In genomic region chr17:72077326-72077960, GRCh38 we compare ENCODE assay signal across 20 cellular contexts. TPM values are rescaled to one million over a fixed set of nuclear protein-coding genes. Genes with fewer than 3 reads are reported as not detected.
DNase-seq lines count a peak whose midpoint lies in the region; ATAC-seq and TF ChIP-seq lines count a peak whose summit lies in the region.
"Had no signal": no experiment of that assay in that cellular context is flagged by ENCODE, and none has a peak within 500 bp of the region (broad histone marks: within the 10 kb centered on the region; RNA-seq: fewer than 3 reads in every experiment).

No MANE protein-coding gene starts in this region.

- ATAC-seq in activated CD4-positive, alpha-beta T cell treated with anti-CD3 and anti-CD28 coated beads for 36 hours = no peak
- ATAC-seq in GM19455 (IDR thresholded peaks at IDR 0.05; ENCODE audit: unreplicated experiment) = no peak
- no peak for ATAC-seq in GM21619 (IDR thresholded peaks at IDR 0.05; ENCODE audit: unreplicated experiment)
- ATAC-seq: activated naive CD8-positive, alpha-beta T cell treated with anti-CD3 and anti-CD28 coated beads, Interleukin-2, amount 50 U/mL, for 24 hours; sciatic nerve; T-helper 17 cell; upper lobe of right lung had no signal

- TF ChIP-seq CTCF in right atrium auricular region (IDR thresholded peaks at IDR 0.05) (no peak), HFFc6 (IDR thresholded peaks at IDR 0.05) (no peak; the same call in 1 of the 2 replicates)

- POLR2A ChIA-PET in activated CD4-positive, alpha-beta T cell treated with anti-CD3 and anti-CD28 coated beads for 36 hours (lab: Charles Lee) = no interaction called here

- no peak overlapping the region for H3K27ac Mint-ChIP-seq in activated CD4-positive, alpha-beta T cell treated with anti-CD3 and anti-CD28 coated beads for 36 hours
- no peak overlapping the region for H3K27ac Mint-ChIP-seq in HFFc6
- H3K27ac Mint-ChIP-seq: activated naive CD8-positive, alpha-beta T cell treated with anti-CD3 and anti-CD28 coated beads, Interleukin-2, amount 50 U/mL, for 24 hours; stimulated activated naive CD8-positive, alpha-beta T cell treated with anti-CD3 and anti-CD28 coated beads, Interleukin-15, Interleukin-2, amounts not matched to agents 100 ng/mL and 50 ng/mL, for 24 hours; T-helper 17 cell had no signal

- H3K27ac ChIP-seq in right atrium auricular region (no peak overlapping the region), iPS DF 6.9 (ENCODE audit: low read length) (no peak overlapping the region)
- H3K27ac ChIP-seq: left ventricle myocardium inferior, upper lobe of right lung had no signal

- H3K4me1 Mint-ChIP-seq in activated CD4-positive, alpha-beta T cell treated with anti-CD3 and anti-CD28 coated beads for 36 hours = no peaks in the 10 kb centered on the region
- H3K4me1 Mint-ChIP-seq in HFFc6 (ENCODE audit: low read depth) = no peaks in the 10 kb centered on the region
- H3K4me1 Mint-ChIP-seq: activated naive CD8-positive, alpha-beta T cell treated with anti-CD3 and anti-CD28 coated beads, Interleukin-2, amount 50 U/mL, for 24 hours; T-helper 17 cell had no signal

- H3K27me3 Mint-ChIP-seq in activated CD4-positive, alpha-beta T cell treated with anti-CD3 and anti-CD28 coated beads for 36 hours = no peaks in the 10 kb centered on the region
- H3K27me3 Mint-ChIP-seq in HFFc6 (ENCODE audit: insufficient read depth) = peaks cover 2% of the 10 kb centered on the region; the same call in 1 of the 2 replicates
- H3K27me3 Mint-ChIP-seq: activated naive CD8-positive, alpha-beta T cell treated with anti-CD3 and anti-CD28 coated beads, Interleukin-2, amount 50 U/mL, for 24 hours; stimulated activated naive CD8-positive, alpha-beta T cell treated with anti-CD3 and anti-CD28 coated beads, Interleukin-15, Interleukin-2, amounts not matched to agents 100 ng/mL and 50 ng/mL, for 24 hours; T-helper 17 cell had no signal

- DNase-seq in right atrium auricular region (ENCODE audit: low spot score) = peak; percentile 42
- DNase-seq in cardiac septum (ENCODE audit: low spot score) = no peak
- DNase-seq in SK-MEL-5 (ENCODE audit: low read depth, low spot score) = peak; percentile 57
- peak; percentile 27 for DNase-seq in iPS DF 6.9 (ENCODE audit: low read depth, low spot score)
- no peak for DNase-seq in activated CD4-positive, alpha-beta T cell treated with anti-CD3 and anti-CD28 coated beads for 36 hours
- DNase-seq in HFFc6 = no peak
- DNase-seq: activated CD4-positive, CD25-positive, alpha-beta regulatory T cell; activated naive CD8-positive, alpha-beta T cell treated with anti-CD3 and anti-CD28 coated beads, Interleukin-2, amount 50 U/mL, for 24 hours; caudate nucleus; effector CD8-positive, alpha-beta T cell; hypothalamus; Karpas-422; left ventricle myocardium inferior; NCI-H1436; T-helper 17 cell; upper lobe of right lung had no signal

- H3K4me1 ChIP-seq in right atrium auricular region (peaks cover 0 to 5% of the 10 kb centered on the region in 2 donors), iPS DF 6.9 (ENCODE audit: control insufficient read depth, insufficient read depth, low read length) (no peaks in the 10 kb centered on the region)
- H3K4me1 ChIP-seq: left ventricle myocardium inferior, upper lobe of right lung had no signal

- H3K27me3 ChIP-seq in right atrium auricular region (no peaks in the 10 kb centered on the region), iPS DF 6.9 (ENCODE audit: control insufficient read depth, insufficient read depth, low read length) (no peaks in the 10 kb centered on the region)
- H3K27me3 ChIP-seq: upper lobe of right lung had no signal

- no CpG with 5 or more reads among the region's 4 CpGs for WGBS in iPS DF 6.9 (ENCODE audit: insufficient coverage, insufficient read length)

- peaks cover 5% of the 10 kb centered on the region for H3K9me3 Mint-ChIP-seq in activated CD4-positive, alpha-beta T cell treated with anti-CD3 and anti-CD28 coated beads for 36 hours (ENCODE audit: low read depth)
- 0 out of 2 replicates have a peak, but pooled peaks cover 4% of the 10 kb centered on the region for H3K9me3 Mint-ChIP-seq in HFFc6

- H3K36me3 ChIP-seq in right atrium auricular region = no peaks in the 10 kb centered on the region
- H3K36me3 ChIP-seq in iPS DF 6.9 (ENCODE audit: control insufficient read depth, insufficient read depth, low read length) = no peaks in the 10 kb centered on the region
- H3K36me3 ChIP-seq: left ventricle myocardium inferior, upper lobe of right lung had no signal

- H3K36me3 Mint-ChIP-seq in activated CD4-positive, alpha-beta T cell treated with anti-CD3 and anti-CD28 coated beads for 36 hours (ENCODE audit: low read depth) = no peaks in the 10 kb centered on the region
- H3K36me3 Mint-ChIP-seq in HFFc6 (ENCODE audit: low read depth) = no peaks in the 10 kb centered on the region

- CTCF ChIA-PET in activated CD4-positive, alpha-beta T cell treated with anti-CD3 and anti-CD28 coated beads for 36 hours (lab: Charles Lee) = no interaction called here

- no peak overlapping the region for H3K4me3 Mint-ChIP-seq in activated CD4-positive, alpha-beta T cell treated with anti-CD3 and anti-CD28 coated beads for 36 hours
- H3K4me3 Mint-ChIP-seq in HFFc6 = no peak overlapping the region
- H3K4me3 Mint-ChIP-seq: activated naive CD8-positive, alpha-beta T cell treated with anti-CD3 and anti-CD28 coated beads, Interleukin-2, amount 50 U/mL, for 24 hours; stimulated activated naive CD8-positive, alpha-beta T cell treated with anti-CD3 and anti-CD28 coated beads, Interleukin-15, Interleukin-2, amounts not matched to agents 100 ng/mL and 50 ng/mL, for 24 hours; T-helper 17 cell had no signal

- in situ Hi-C loops in SK-MEL-5 (cut with HindIII; ENCODE audit: low pct_unique_long_range_greater_than_20kb, low sequenced_read_pairs) = no loop called here

- H3K4me3 ChIP-seq in right atrium auricular region = no peak overlapping the region
- H3K4me3 ChIP-seq in iPS DF 6.9 (ENCODE audit: low read length) = no peak overlapping the region
- H3K4me3 ChIP-seq: left ventricle myocardium inferior, upper lobe of right lung had no signal

- H3K9me3 ChIP-seq in right atrium auricular region (no peaks in the 10 kb centered on the region), iPS DF 6.9 (ENCODE audit: control insufficient read depth, insufficient read depth, low read length) (no peaks in the 10 kb centered on the region)
- H3K9me3 ChIP-seq: left ventricle myocardium inferior, upper lobe of right lung had no signal

- intact Hi-C loops in cardiac septum (cut with DNase I) = no loop called here
- intact Hi-C loops in activated CD4-positive, alpha-beta T cell treated with anti-CD3 and anti-CD28 coated beads for 36 hours (cut with DNase I, micrococcal nuclease) = no loop called here

RNA-seq across cellular contexts. Expression of gene SOX9, which starts 43.4 kb away (rescaled TPM):
- 10 to 100 TPM in 1 of 2 donors, 1 to 10 TPM in 1; 7.0 to 20.6 TPM for total RNA-seq in right atrium auricular region
- total RNA-seq in cardiac septum = 24.0 TPM
- 2.2 and 2.3 TPM in 2 replicates for total RNA-seq in SK-MEL-5 (2014; rRNA removed; shearing (Covaris generic))
- 4.5 and 5.0 TPM in 2 replicates for polyA plus RNA-seq in SK-MEL-5 (2015; cell fraction: cytosol; rRNA removed)
- 2.7 and 3.0 TPM in 2 replicates for polyA plus RNA-seq in SK-MEL-5 (2015; cell fraction: nucleus; rRNA removed)
- total RNA-seq in activated CD4-positive, alpha-beta T cell treated with anti-CD3 and anti-CD28 coated beads for 36 hours = not detected
- total RNA-seq in HFFc6 (2021; fragmentation: NEBNext Ultra II Directional; extraction: Animal tissue kit (Norgen Biotek cat#: 25700)) = 1 to 10 TPM in 3 of 6 experiments, under 1 TPM in 3; 0.71 to 4.2 (median 1.00) TPM
- total RNA-seq: T-helper 17 cell had no signal

Comparison
In these comparisons a context has a peak if more than half of its experiments do, and no peak if none do; other contexts are left out.
1. DNase-seq: peak in right atrium auricular region (single experiment), SK-MEL-5 (single experiment) and iPS DF 6.9 (single experiment); none in cardiac septum (single experiment), activated CD4-positive, alpha-beta T cell treated with anti-CD3 and anti-CD28 coated beads for 36 hours (single experiment) and HFFc6 (single experiment).